Comparison of ENCODE assay signal across 9 cellular contexts in genomic region chr5:150672884-150673275, GRCh38. TPM values are rescaled to one million over a fixed set of nuclear protein-coding genes. Genes with fewer than 3 reads are reported as not detected.
A peak's percentile ranks its signal among the peaks of the same experiment; 100 is the strongest.
DNase-seq lines count a peak whose midpoint lies in the region; ATAC-seq and TF ChIP-seq lines count a peak whose summit lies in the region.
"Had no signal": no experiment of that assay in that cellular context is flagged by ENCODE, and none has a peak within 500 bp of the region (broad histone marks: within the 10 kb centered on the region; RNA-seq: fewer than 3 reads in every experiment).

No MANE protein-coding gene starts in this region.

- H3K36me3 ChIP-seq in DND-41 (ENCODE audit: insufficient read depth, low read length) = no peaks in the 10 kb centered on the region
- no peaks in the 10 kb centered on the region for H3K36me3 ChIP-seq in Panc1 (ENCODE audit: control insufficient read depth, insufficient read depth, low read length)
- peaks cover 0 to 12% of the 10 kb centered on the region in 2 donors for H3K36me3 ChIP-seq in psoas muscle (ENCODE audit: insufficient read depth in 1 of 2, low read depth in 1 of 2)
- H3K36me3 ChIP-seq in gastroesophageal sphincter = no peaks in the 10 kb centered on the region

- H3K79me2 ChIP-seq in DND-41 (ENCODE audit: insufficient read depth, low read length) = no peaks in the 10 kb centered on the region

- CTCF ChIA-PET in Panc1 (lab: Charles Lee) = no interaction called here

- peaks cover 28% of the 10 kb centered on the region for H3K4me1 ChIP-seq in DND-41 (ENCODE audit: insufficient read depth, low read length)
- H3K4me1 ChIP-seq in Panc1 (ENCODE audit: control insufficient read depth, insufficient read depth, low read length) = peaks cover 11% of the 10 kb centered on the region
- peaks cover 43% of the 10 kb centered on the region for H3K4me1 ChIP-seq in psoas muscle
- peaks cover 0 to 40% (median 11%) of the 10 kb centered on the region in 3 donors for H3K4me1 ChIP-seq in gastroesophageal sphincter

- BruUV-seq in Panc1 (replicated peaks; lab: Mats Ljungman, UMichigan) = no TSS peak

- TF ChIP-seq CTCF in DND-41 (IDR thresholded peaks at IDR 0.05; ENCODE audit: borderline replicate concordance, extremely low read depth, low read length, poor library complexity, severe bottlenecking) = no peak
- no peak for TF ChIP-seq CTCF in Panc1 (IDR thresholded peaks at IDR 0.05)
- TF ChIP-seq CTCF in foreskin fibroblast (IDR thresholded peaks at IDR 0.05; ENCODE audit: low read depth, low read length) = no peak
- TF ChIP-seq CTCF in psoas muscle (IDR thresholded peaks at IDR 0.05) = no peak
- TF ChIP-seq CTCF in gastroesophageal sphincter (IDR thresholded peaks at IDR 0.05) = no peak

- POLR2A ChIA-PET in Panc1 (lab: Charles Lee) = no interaction called here

- in situ Hi-C loops in Panc1 (cut with HindIII; ENCODE audit: low pct_unique_long_range_greater_than_20kb, low sequenced_read_pairs) = no loop called here

- ATAC-seq in DND-41 (ENCODE audit: insufficient read depth, low read depth) = no peak
- ATAC-seq in Panc1 = no peak
- ATAC-seq in psoas muscle = no peak
- no peak for ATAC-seq in GM19397 (IDR thresholded peaks at IDR 0.05; ENCODE audit: unreplicated experiment)
- ATAC-seq in gastroesophageal sphincter = no peak

- no peak for TF ChIP-seq POLR2A in gastroesophageal sphincter (IDR thresholded peaks at IDR 0.05)

- H3K9me3 ChIP-seq in DND-41 (ENCODE audit: insufficient read depth, low read length, severe bottlenecking) (no peaks in the 10 kb centered on the region), Panc1 (ENCODE audit: control insufficient read depth, insufficient read depth, low read depth, low read length) (no peaks in the 10 kb centered on the region), psoas muscle (no peaks in the 10 kb centered on the region), gastroesophageal sphincter (no peaks in the 10 kb centered on the region)

- DNase-seq in DND-41 = no peak
- DNase-seq in Panc1 (ENCODE audit: low read depth, low spot score) = no peak
- DNase-seq in foreskin fibroblast = no peak
- no peak for DNase-seq in psoas muscle
- DNase-seq in HK-2 (ENCODE audit: unreplicated experiment) = no peak
- DNase-seq in C1 segment of cervical spinal cord (lab: John Stamatoyannopoulos, UW) = no peak
- DNase-seq: NCI-H1694 treated with DMSO at 0.1 percent for 48 hours had no signal

- TF ChIP-seq EP300 in gastroesophageal sphincter (IDR thresholded peaks at IDR 0.05) = no peak

- peaks cover 14% of the 10 kb centered on the region for H3K27me3 ChIP-seq in DND-41 (ENCODE audit: insufficient read depth, low read length, poor library complexity)
- no peaks in the 10 kb centered on the region for H3K27me3 ChIP-seq in Panc1 (ENCODE audit: control insufficient read depth, insufficient read depth, low read length)
- no peaks in the 10 kb centered on the region for H3K27me3 ChIP-seq in psoas muscle (ENCODE audit: insufficient read depth in 3 of 3, low read length in 2 of 3)
- H3K27me3 ChIP-seq in gastroesophageal sphincter = peaks cover 12% of the 10 kb centered on the region

- H4K20me1 ChIP-seq in DND-41 (ENCODE audit: insufficient read depth, low read length) = no peaks in the 10 kb centered on the region

- peak overlapping the region; percentile 91 for H2AFZ ChIP-seq in DND-41 (ENCODE audit: low read depth, low read length)

- intact Hi-C loops in Panc1 (cut with micrococcal nuclease; ENCODE audit: unreplicated experiment) (no loop called here), psoas muscle (cut with DNase I) (loop anchor here in 1 of 2 donors (5.0 kb wide), 1 partner anchor 111 kb away; no protein-coding TSS in a partner anchor)

- H3K9ac ChIP-seq in DND-41 (ENCODE audit: low read depth, low read length) = peak overlapping the region; percentile 65

- H3K27ac ChIP-seq in DND-41 (ENCODE audit: low read length) (peak overlapping the region; percentile 68; the same call in 1 of the 2 replicates), Panc1 (ENCODE audit: low read length) (peak overlapping the region; percentile 40; the same call in 1 of the 2 replicates), psoas muscle (peak overlapping the region; percentile 92), gastroesophageal sphincter (no peak overlapping the region)

- H3K4me2 ChIP-seq in DND-41 (ENCODE audit: insufficient read depth, low read length) = peak overlapping the region; percentile 88

- H3K4me3 ChIP-seq in DND-41 (ENCODE audit: low read depth in 1 of 2, low read length in 2 of 2) (peak overlapping the region; percentile 37 to 73; a peak in 3 of 4 replicates), Panc1 (ENCODE audit: low read depth in 2 of 2, low read length in 2 of 2) (peak overlapping the region; percentile 49 to 68), foreskin fibroblast (ENCODE audit: low read depth in 1 of 2, low read length in 2 of 2) (peak overlapping the region; percentile 53 to 58), psoas muscle (peak overlapping the region; percentile 67), gastroesophageal sphincter (peak overlapping the region in 1 of 2 donors; percentile 60)

- 79 to 82% (median 81%) methylated on average over 7 of the region's 7 CpGs for WGBS in psoas muscle, 3 donors
- WGBS in gastroesophageal sphincter (ENCODE audit: low coverage in 1 of 2), 2 donors = 80 to 100% methylated on average over 1 of the region's 7 CpGs

RNA-seq across cellular contexts. Expression of gene MYOZ3, which starts 11.8 kb away (rescaled TPM):
- 1.7 TPM for total RNA-seq in Panc1 (2021; ENCODE audit: unreplicated experiment)
- polyA plus RNA-seq in Panc1 (2012; ENCODE audit: insufficient read length) = 1.9 TPM
- total RNA-seq in psoas muscle = 100 to 1,000 TPM in 1 of 4 donors, 10 to 100 TPM in 3; 29.7 to 110 (median 31.7) TPM
- 10 to 100 TPM in 2 of 3 donors, 1 to 10 TPM in 1; 3.0 to 14.5 (median 14.5) TPM for polyA plus RNA-seq in psoas muscle
- under 1 TPM in 3 of 4 donors, not detected in 1; 0.13 to 0.62 (median 0.22) TPM for total RNA-seq in gastroesophageal sphincter

RNA-seq across cellular contexts. Expression of gene RBM22, which starts 28.0 kb away (rescaled TPM):
- total RNA-seq in Panc1 (2021; ENCODE audit: unreplicated experiment) (54.3 TPM), psoas muscle (10 to 100 TPM; 23.5 to 28.6 (median 27.3) TPM), gastroesophageal sphincter (10 to 100 TPM; 24.3 to 37.2 (median 32.4) TPM)
- polyA plus RNA-seq in Panc1 (2012; ENCODE audit: insufficient read length) = 47.3 TPM
- polyA plus RNA-seq in psoas muscle = 10 to 100 TPM; 17.2 to 29.9 (median 21.1) TPM

RNA-seq across cellular contexts. Expression of gene SYNPO, which starts 32.4 kb away (rescaled TPM):
- 82.8 TPM for total RNA-seq in Panc1 (2021; ENCODE audit: unreplicated experiment)
- polyA plus RNA-seq in Panc1 (2012; ENCODE audit: insufficient read length) = 66.3 TPM
- total RNA-seq in psoas muscle = 100 to 1,000 TPM; 447 to 745 (median 673) TPM
- polyA plus RNA-seq in psoas muscle = 100 to 1,000 TPM; 136 to 855 (median 503) TPM
- total RNA-seq in gastroesophageal sphincter = 10 to 100 TPM; 31.6 to 50.5 (median 37.4) TPM

Comparison
In these comparisons a context has a peak if more than half of its experiments do, and no peak if none do; other contexts are left out.
1. H3K27ac ChIP-seq: peak in DND-41 (single experiment), Panc1 (single experiment) and psoas muscle (single experiment); none in gastroesophageal sphincter (0 of 4).
2. RNA of gene MYOZ3, which starts 11.8 kb away (total RNA-seq): 29.7 to 110 TPM in psoas muscle; 1.7 TPM in Panc1 (single experiment) and 0.13 to 0.62 TPM in gastroesophageal sphincter; every median in the first group is over 10 times any median in the second.